Comparison of ENCODE assay signal across 12 cellular contexts in the genomic region with DNA sequence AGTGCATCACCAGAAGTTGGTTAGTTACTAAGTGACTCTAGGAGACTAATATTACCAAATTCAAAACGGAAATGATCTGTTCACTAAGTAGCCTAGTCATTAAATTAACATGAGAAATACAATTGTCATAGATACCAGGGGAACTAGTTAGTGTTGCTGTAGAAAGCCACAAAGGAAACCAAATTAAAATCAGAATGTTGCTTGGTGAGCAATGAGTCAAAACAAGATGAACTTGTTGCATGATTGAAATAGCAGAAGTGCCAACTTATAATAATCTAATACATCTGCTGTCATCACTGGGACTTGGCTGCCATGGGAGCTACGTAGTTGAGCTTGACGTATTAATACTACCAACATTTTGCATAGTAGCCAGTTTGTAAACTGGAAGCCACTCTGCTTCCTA.
DNase-seq lines count a peak whose midpoint lies in the region; ATAC-seq and TF ChIP-seq lines count a peak whose summit lies in the region.
"Had no signal": no experiment of that assay in that cellular context is flagged by ENCODE, and none has a peak within 500 bp of the region (broad histone marks: within the 10 kb centered on the region; RNA-seq: fewer than 3 reads in every experiment).

No MANE protein-coding gene starts in this region.

- H3K27me3 Mint-ChIP-seq in activated CD4-positive, alpha-beta T cell treated with anti-CD3 and anti-CD28 coated beads for 36 hours: peaks cover 4% of the 10 kb centered on the region

- no peaks in the 10 kb centered on the region for H3F3A ChIP-seq in PC-3 (ENCODE audit: low read length, unreplicated experiment)

- POLR2A ChIA-PET in PC-3 (lab: Charles Lee; ENCODE audit: unreplicated experiment): no interaction called here
- POLR2A ChIA-PET in activated CD4-positive, alpha-beta T cell treated with anti-CD3 and anti-CD28 coated beads for 36 hours (lab: Charles Lee): no interaction called here

- H3K27ac ChIP-seq in PC-3 (ENCODE audit: low read length): peak overlapping the region; percentile 89
- H3K27ac ChIP-seq: BLaER1, left ventricle myocardium inferior, psoas muscle had no signal

- no peaks in the 10 kb centered on the region for H3K79me2 ChIP-seq in PC-3 (ENCODE audit: low read length)

- no peaks in the 10 kb centered on the region for H3K27me3 ChIP-seq in PC-3 (ENCODE audit: low read length)
- H3K27me3 ChIP-seq: BLaER1 had no signal

- no peaks in the 10 kb centered on the region for H3K9me3 ChIP-seq in PC-3 (ENCODE audit: low read length)
- H3K9me3 ChIP-seq: BLaER1, psoas muscle had no signal

- H3K4me1 ChIP-seq in PC-3 (ENCODE audit: insufficient read depth, low read length): peaks cover 24% of the 10 kb centered on the region; the same call in 1 of the 2 replicates
- H3K4me1 ChIP-seq: BLaER1, left ventricle myocardium inferior, psoas muscle had no signal

- no peaks in the 10 kb centered on the region for H3K36me3 Mint-ChIP-seq in activated CD4-positive, alpha-beta T cell treated with anti-CD3 and anti-CD28 coated beads for 36 hours (ENCODE audit: low read depth)

- no peak overlapping the region for H3K4me3 ChIP-seq in GM12865 (ENCODE audit: low read depth, low read length)
- no peak overlapping the region for H3K4me3 ChIP-seq in PC-3 (ENCODE audit: low read length)
- H3K4me3 ChIP-seq: BLaER1, left ventricle myocardium inferior, psoas muscle had no signal

- DNase-seq in GM12865 (ENCODE audit: low read depth): peak; percentile 74
- peak; percentile 79 for DNase-seq in PC-3
- DNase-seq in OCI-M1 (lab: John Stamatoyannopoulos, UW): no peak
- DNase-seq in kidney glomerular epithelial cell (lab: John Stamatoyannopoulos, UW): no peak
- DNase-seq in COLO829 (ENCODE audit: low spot score): no peak
- no peak for DNase-seq in activated CD4-positive, alpha-beta T cell treated with anti-CD3 and anti-CD28 coated beads for 36 hours
- DNase-seq: left ventricle myocardium inferior, psoas muscle, RPMI8226 had no signal

- no peak overlapping the region for H3K4me3 Mint-ChIP-seq in activated CD4-positive, alpha-beta T cell treated with anti-CD3 and anti-CD28 coated beads for 36 hours

- intact Hi-C loops in PC-3 (cut with micrococcal nuclease): loop anchor here (5.0 kb wide), 1 partner anchor 457 kb away; the partner anchor contains the start of gene DIPK2A
- intact Hi-C loops in activated CD4-positive, alpha-beta T cell treated with anti-CD3 and anti-CD28 coated beads for 36 hours (cut with DNase I, micrococcal nuclease): no loop called here

- CTCF ChIA-PET in PC-3 (lab: Charles Lee): no interaction called here
- CTCF ChIA-PET in activated CD4-positive, alpha-beta T cell treated with anti-CD3 and anti-CD28 coated beads for 36 hours (lab: Charles Lee): interaction anchor here (0.5 kb wide), 1 partner anchor 1745 kb away, joined by 3 read pairs; no protein-coding TSS in a partner anchor

- no peaks in the 10 kb centered on the region for H3K36me3 ChIP-seq in PC-3 (ENCODE audit: low read depth, low read length)
- H3K36me3 ChIP-seq: BLaER1, left ventricle myocardium inferior had no signal

- ATAC-seq in GM19468 (IDR thresholded peaks at IDR 0.05; ENCODE audit: extremely low read depth, unreplicated experiment) (peak; percentile 74), HG02981 (IDR thresholded peaks at IDR 0.05; ENCODE audit: unreplicated experiment) (peak; percentile 74), PC-3 (peak; percentile 75)
- ATAC-seq in activated CD4-positive, alpha-beta T cell treated with anti-CD3 and anti-CD28 coated beads for 36 hours: no peak
- ATAC-seq: psoas muscle had no signal

- H3K4me1 Mint-ChIP-seq in activated CD4-positive, alpha-beta T cell treated with anti-CD3 and anti-CD28 coated beads for 36 hours: no peaks in the 10 kb centered on the region

- no peak overlapping the region for H2AFZ ChIP-seq in PC-3 (ENCODE audit: low read length)

- BruUV-seq in PC-3 (replicated peaks; lab: Mats Ljungman, UMichigan): no TSS peak

- H3K4me2 ChIP-seq in PC-3 (ENCODE audit: low read length): peak overlapping the region; percentile 32
- H3K4me2 ChIP-seq: BLaER1 had no signal

- H3K9ac ChIP-seq in PC-3 (ENCODE audit: low read length): peak overlapping the region; percentile 35; the same call in 1 of the 2 replicates
- H3K9ac ChIP-seq: BLaER1 had no signal

- no peaks in the 10 kb centered on the region for H3K9me3 Mint-ChIP-seq in activated CD4-positive, alpha-beta T cell treated with anti-CD3 and anti-CD28 coated beads for 36 hours (ENCODE audit: low read depth)

- H3K9me2 ChIP-seq in PC-3 (replicated peaks; ENCODE audit: low read length): no peaks in the 10 kb centered on the region

- H4K20me1 ChIP-seq in PC-3 (ENCODE audit: low read length): no peaks in the 10 kb centered on the region
- H4K20me1 ChIP-seq: BLaER1 had no signal

- H3K27ac Mint-ChIP-seq in activated CD4-positive, alpha-beta T cell treated with anti-CD3 and anti-CD28 coated beads for 36 hours: no peak overlapping the region

- no peak for TF ChIP-seq CTCF in GM12865 (IDR thresholded peaks at IDR 0.05; ENCODE audit: insufficient read depth, low read depth, low read length, missing control alignments)
- no peak for TF ChIP-seq CTCF in PC-3 (conservative IDR thresholded peaks at IDR 0.05; ENCODE audit: low read depth, low read length)

Comparison
In these comparisons a context has a peak if more than half of its experiments do, and no peak if none do; other contexts are left out.
1. DNase-seq: peak in GM12865 (single experiment) and PC-3 (single experiment); none in OCI-M1 (single experiment), kidney glomerular epithelial cell (single experiment), COLO829 (single experiment) and activated CD4-positive, alpha-beta T cell treated with anti-CD3 and anti-CD28 coated beads for 36 hours (single experiment).